11 cellular contexts compared by ENCODE assay signal in genomic region chr3:10867384-10867783, GRCh38. TPM values are rescaled to one million over a fixed set of nuclear protein-coding genes. Genes with fewer than 3 reads are reported as not detected.
A peak's percentile ranks its signal among the peaks of the same experiment; 100 is the strongest.
DNase-seq lines count a peak whose midpoint lies in the region; ATAC-seq lines count a peak whose summit lies in the region.
"Had no signal": no experiment of that assay in that cellular context is flagged by ENCODE, and none has a peak within 500 bp of the region (broad histone marks: within the 10 kb centered on the region; RNA-seq: fewer than 3 reads in every experiment).

No MANE protein-coding gene starts in this region.

- in situ Hi-C loops in KBM-7 (cut with MboI; ENCODE audit: low pct_unique_long_range_greater_than_20kb, low sequenced_read_pairs), result no loop called here

- peak; percentile 19 for DNase-seq in ELF-1 (ENCODE audit: low read depth, low spot score)
- DNase-seq in KBM-7, result peak; percentile 15
- peak; percentile 3 for DNase-seq in amniotic epithelial cell (ENCODE audit: low read depth)
- peak; percentile 77 for DNase-seq in iPS-NIHi11 (ENCODE audit: low spot score)
- no peak for DNase-seq in NCI-H1694 treated with DMSO at 0.1 percent for 48 hours (lab: John Stamatoyannopoulos, UW)
- DNase-seq in Right ventricle myocardium inferior (ENCODE audit: missing footprints), result no peak
- DNase-seq: caudate nucleus, NCI-H2227 treated with DMSO at 0.1 percent for 48 hours had no signal

- ATAC-seq in HG03460 (IDR thresholded peaks at IDR 0.05; ENCODE audit: unreplicated experiment), result no peak
- ATAC-seq in Right ventricle myocardium inferior, result no peak
- no peak for ATAC-seq in GM19455 (IDR thresholded peaks at IDR 0.05; ENCODE audit: unreplicated experiment)
- ATAC-seq: sciatic nerve had no signal

- intact Hi-C loops in Right ventricle myocardium inferior (cut with DNase I), result no loop called here

RNA-seq across cellular contexts. Expression of gene SLC6A11, which starts 51.4 kb away (rescaled TPM):
- total RNA-seq in Right ventricle myocardium inferior, result not detected

Comparison
In these comparisons a context has a peak if more than half of its experiments do, and no peak if none do; other contexts are left out.
1. DNase-seq: peak in ELF-1 (single experiment), KBM-7 (single experiment), amniotic epithelial cell (single experiment) and iPS-NIHi11 (single experiment); none in NCI-H1694 treated with DMSO at 0.1 percent for 48 hours (single experiment) and Right ventricle myocardium inferior (single experiment).